In the genomic region with DNA sequence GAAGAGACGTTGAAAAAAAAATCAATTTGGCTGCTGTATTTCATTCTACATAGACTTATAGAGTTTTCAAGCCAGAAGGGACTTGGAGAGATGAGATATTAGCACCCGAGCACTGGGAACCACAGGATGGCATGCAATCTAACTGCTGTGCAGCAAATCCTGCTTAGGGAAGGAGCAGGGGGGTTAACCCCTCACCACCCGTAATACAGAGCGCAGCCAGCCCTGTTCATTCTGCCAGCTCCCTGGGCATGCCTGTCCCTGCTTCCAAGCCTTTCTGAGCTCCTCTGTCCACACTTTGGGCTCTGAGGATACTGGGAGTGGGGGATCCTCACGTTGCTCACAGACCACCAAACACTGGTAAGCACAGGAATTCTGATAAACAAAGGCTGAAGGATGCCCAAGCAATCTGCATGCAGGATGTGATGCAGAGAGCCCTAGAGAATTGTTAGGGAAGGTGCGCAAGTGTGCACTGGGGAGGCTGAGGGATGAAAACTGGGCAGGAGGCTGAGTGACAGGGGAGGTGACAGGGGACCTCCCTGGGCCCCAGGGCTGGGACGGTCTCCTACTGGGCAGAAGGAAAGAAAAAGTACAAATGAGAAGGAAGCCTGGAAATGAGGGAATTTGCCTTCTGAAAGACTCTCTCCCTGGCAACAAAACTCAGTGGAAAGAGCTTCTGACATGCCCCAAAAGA, we compare ENCODE assay signal across 26 cellular contexts. TPM values are rescaled to one million over a fixed set of nuclear protein-coding genes. Genes with fewer than 3 reads are reported as not detected.
A peak's percentile ranks its signal among the peaks of the same experiment; 100 is the strongest.
DNase-seq lines count a peak whose midpoint lies in the region; ATAC-seq, FAIRE-seq and TF ChIP-seq lines count a peak whose summit lies in the region.
"Had no signal": no experiment of that assay in that cellular context is flagged by ENCODE, and none has a peak within 500 bp of the region (broad histone marks: within the 10 kb centered on the region; RNA-seq: fewer than 3 reads in every experiment).

No MANE protein-coding gene starts in this region.

- H3K4me1 Mint-ChIP-seq in endothelial cell (ENCODE audit: unreplicated experiment) (peaks cover 45% of the 10 kb centered on the region), neural crest cell (peaks cover 42% of the 10 kb centered on the region)
- no peaks in the 10 kb centered on the region for H3K4me1 Mint-ChIP-seq in stimulated activated naive B cell treated with anti-CD40 and anti-IgM and Interleukin-4, amounts not matched to agents 10 μg/mL and 1 μg/mL and 100 μg/mL, for 72 hours
- H3K4me1 Mint-ChIP-seq: CD4-positive, alpha-beta memory T cell; IgD-negative memory B cell had no signal

- peak overlapping the region in 6 of 11 experiments; percentile 5 to 35 (median 14); a peak in 7 of 22 replicates for H3K4me2 ChIP-seq in BLaER1 treated with 17β-estradiol and CSF1 and Interleukin-3, amounts not matched to agents 10 nM and 100 nM

- peaks cover 10% of the 10 kb centered on the region for H3K27me3 Mint-ChIP-seq in endothelial cell (ENCODE audit: unreplicated experiment)
- no peaks in the 10 kb centered on the region for H3K27me3 Mint-ChIP-seq in neural crest cell (ENCODE audit: low read depth)
- H3K27me3 Mint-ChIP-seq in stimulated activated naive B cell treated with anti-CD40 and anti-IgM and Interleukin-4, amounts not matched to agents 10 μg/mL and 1 μg/mL and 100 μg/mL, for 72 hours = peaks cover 20 to 35% of the 10 kb centered on the region in 2 donors

- no peak overlapping the region for H3K27ac ChIP-seq in BLaER1 treated with 17β-estradiol and CSF1 and Interleukin-3, amounts not matched to agents 10 nM and 100 nM
- H3K27ac ChIP-seq in HUES64 (ENCODE audit: low read depth, low read length) = 0 out of 2 replicates have a peak overlapping the region, but pooled peaks have one; percentile 15
- H3K27ac ChIP-seq: HL-60, SK-N-MC had no signal

- no peak for FAIRE-seq in GM19239 (lab: Jason Lieb, UNC)
- FAIRE-seq: A204.1, GM12892, H54 had no signal

- H3K4me1 ChIP-seq in BLaER1 treated with 17β-estradiol and CSF1 and Interleukin-3, amounts not matched to agents 10 nM and 100 nM = peaks cover 0 to 11% (median 5%) of the 10 kb centered on the region in 10 experiments; a peak in 7 of 20 replicates
- peaks cover 19% of the 10 kb centered on the region for H3K4me1 ChIP-seq in HUES64 (ENCODE audit: insufficient read depth, low read length)
- H3K4me1 ChIP-seq: BE2C had no signal

- no peaks in the 10 kb centered on the region for H3K27me3 ChIP-seq in BLaER1 treated with 17β-estradiol and CSF1 and Interleukin-3, amounts not matched to agents 10 nM and 100 nM
- peaks cover 13% of the 10 kb centered on the region; the same call in 1 of the 2 replicates for H3K27me3 ChIP-seq in HUES64 (ENCODE audit: insufficient read depth, low read length)
- H3K27me3 ChIP-seq: BE2C, MG63 had no signal

- no peaks in the 10 kb centered on the region for H3K9me3 Mint-ChIP-seq in endothelial cell (ENCODE audit: unreplicated experiment)
- H3K9me3 Mint-ChIP-seq in neural crest cell = no peaks in the 10 kb centered on the region
- H3K9me3 Mint-ChIP-seq in stimulated activated naive B cell treated with anti-CD40 and anti-IgM and Interleukin-4, amounts not matched to agents 10 μg/mL and 1 μg/mL and 100 μg/mL, for 72 hours = no peaks in the 10 kb centered on the region
- H3K9me3 Mint-ChIP-seq: CD4-positive, alpha-beta memory T cell; IgD-negative memory B cell had no signal

- H3K4me3 Mint-ChIP-seq in endothelial cell (ENCODE audit: unreplicated experiment) = no peak overlapping the region
- no peak overlapping the region for H3K4me3 Mint-ChIP-seq in neural crest cell
- no peak overlapping the region for H3K4me3 Mint-ChIP-seq in stimulated activated naive B cell treated with anti-CD40 and anti-IgM and Interleukin-4, amounts not matched to agents 10 μg/mL and 1 μg/mL and 100 μg/mL, for 72 hours
- H3K4me3 Mint-ChIP-seq: CD4-positive, alpha-beta memory T cell had no signal

- 50% methylated on average over 6 of the region's 7 CpGs for WGBS in HUES64

- H3K36me3 ChIP-seq in BLaER1 treated with 17β-estradiol and CSF1 and Interleukin-3, amounts not matched to agents 10 nM and 100 nM = no peaks in the 10 kb centered on the region
- H3K36me3 ChIP-seq in HUES64 (ENCODE audit: insufficient read depth, low read length) = no peaks in the 10 kb centered on the region
- H3K36me3 ChIP-seq: BE2C, MG63 had no signal

- no peak overlapping the region for H3K4me3 ChIP-seq in BLaER1 treated with 17β-estradiol and CSF1 and Interleukin-3, amounts not matched to agents 10 nM and 100 nM
- no peak overlapping the region for H3K4me3 ChIP-seq in HUES64 (ENCODE audit: low read length)
- H3K4me3 ChIP-seq: MG63, SK-N-MC had no signal

- no peak for TF ChIP-seq CTCF in endothelial cell (IDR thresholded peaks at IDR 0.05; ENCODE audit: unreplicated experiment)
- TF ChIP-seq CTCF in neural crest cell (conservative IDR thresholded peaks at IDR 0.05) = no peak

- H3K9ac ChIP-seq in BLaER1 treated with 17β-estradiol and CSF1 and Interleukin-3, amounts not matched to agents 10 nM and 100 nM = no peak overlapping the region
- H3K9ac ChIP-seq in HUES64 (ENCODE audit: low read depth, low read length) = no peak overlapping the region

- no peaks in the 10 kb centered on the region; a peak in 1 of 22 replicates for H4K20me1 ChIP-seq in BLaER1 treated with 17β-estradiol and CSF1 and Interleukin-3, amounts not matched to agents 10 nM and 100 nM

- DNase-seq in endothelial cell (ENCODE audit: low spot score) (no peak), neural crest cell (ENCODE audit: low read depth, low spot score) (no peak), mesenteric fat pad (ENCODE audit: low spot score) (no peak), GM19239 (ENCODE audit: insufficient read length, low spot score) (no peak), DMS153 treated with DMSO at 0.1 percent for 48 hours (lab: John Stamatoyannopoulos, UW; ENCODE audit: unreplicated experiment) (no peak)
- no peak for DNase-seq in stimulated activated naive B cell treated with anti-CD40 and anti-IgM and Interleukin-4, amounts not matched to agents 10 μg/mL and 1 μg/mL and 100 μg/mL, for 72 hours
- DNase-seq: BE2C; Calu3; CD4-positive, alpha-beta memory T cell; DMS79; Kasumi-1; MG63; NCI-H1092; NCI-H1436 treated with DMSO at 0.1 percent for 48 hours; NCI-H2029 treated with DMSO at 0.1 percent for 48 hours; NCI-H446 treated with DMSO at 0.1 percent for 48 hours; SHP77 had no signal

- ATAC-seq in stimulated activated naive B cell treated with anti-CD40 and anti-IgM and Interleukin-4, amounts not matched to agents 10 μg/mL and 1 μg/mL and 100 μg/mL, for 72 hours (replicated peaks) = no peak

- no peaks in the 10 kb centered on the region for H3K9me3 ChIP-seq in BLaER1 treated with 17β-estradiol and CSF1 and Interleukin-3, amounts not matched to agents 10 nM and 100 nM (replicated peaks in 1 of 11)
- H3K9me3 ChIP-seq in HUES64 (ENCODE audit: insufficient read depth, low read depth, low read length) = no peaks in the 10 kb centered on the region
- H3K9me3 ChIP-seq: BE2C, MG63 had no signal

- H3K36me3 Mint-ChIP-seq in endothelial cell (ENCODE audit: low read depth, unreplicated experiment) (peaks cover 6% of the 10 kb centered on the region), neural crest cell (ENCODE audit: low read depth) (no peaks in the 10 kb centered on the region)
- no peaks in the 10 kb centered on the region for H3K36me3 Mint-ChIP-seq in stimulated activated naive B cell treated with anti-CD40 and anti-IgM and Interleukin-4, amounts not matched to agents 10 μg/mL and 1 μg/mL and 100 μg/mL, for 72 hours
- H3K36me3 Mint-ChIP-seq: CD4-positive, alpha-beta memory T cell had no signal

- peak overlapping the region; percentile 93 for H3K27ac Mint-ChIP-seq in endothelial cell (ENCODE audit: unreplicated experiment)
- H3K27ac Mint-ChIP-seq in neural crest cell (ENCODE audit: unreplicated experiment) = peak overlapping the region; percentile 70
- no peak overlapping the region for H3K27ac Mint-ChIP-seq in stimulated activated naive B cell treated with anti-CD40 and anti-IgM and Interleukin-4, amounts not matched to agents 10 μg/mL and 1 μg/mL and 100 μg/mL, for 72 hours
- H3K27ac Mint-ChIP-seq: CD4-positive, alpha-beta memory T cell had no signal

RNA-seq across cellular contexts. Expression of a gene that starts 34.0 kb away (rescaled TPM):
- polyA plus RNA-seq in HUES64 (2013, experiment 1 of 2) = 0.30 TPM
- 0.57 TPM for polyA plus RNA-seq in HUES64 (2013, experiment 2 of 2)
- total RNA-seq in endothelial cell (ENCODE audit: unreplicated experiment) = 24.9 TPM
- 0.54 and 1.0 TPM in 2 replicates for total RNA-seq in neural crest cell
- total RNA-seq in mesenteric fat pad = 2.8 TPM
- total RNA-seq: Calu3, RPMI7951 had no signal
